8 cellular contexts compared by ENCODE assay signal in genomic region chr6:27604986-27605385, GRCh38.
DNase-seq lines count a peak whose midpoint lies in the region; ATAC-seq and TF ChIP-seq lines count a peak whose summit lies in the region.

No MANE protein-coding gene starts in this region.

- intact Hi-C loops in activated CD4-positive, alpha-beta memory T cell treated with anti-CD3 and anti-CD28 coated beads for 36 hours (cut with micrococcal nuclease) = loop anchor here (5.0 to 10.0 kb wide), 3 partner anchors 67 to 440 kb away; partner anchors contain the start of gene POM121L2
- intact Hi-C loops in uterus (cut with DNase I; ENCODE audit: low total_unique reads) = no loop called here
- intact Hi-C loops in right cardiac atrium (cut with DNase I) = no loop called here

- WGBS in right cardiac atrium = 4% methylated on average over 13 of the region's 13 CpGs

- CTCF ChIA-PET in activated CD4-positive, alpha-beta memory T cell treated with anti-CD3 and anti-CD28 coated beads, Interleukin-2, amount 10 ng/mL, durations not matched to agents 7 days and 5 days (lab: Charles Lee) = interaction anchor here (0.8 to 1.8 kb wide), 2 partner anchors 167 to 417 kb away, joined by 3 read pairs; no protein-coding TSS in a partner anchor
- CTCF ChIA-PET in activated CD4-positive, alpha-beta memory T cell treated with anti-CD3 and anti-CD28 coated beads for 36 hours (lab: Charles Lee) = interaction anchor here (0.8 kb wide), 1 partner anchor 147 kb away, joined by 4 read pairs; no protein-coding TSS in a partner anchor

- no peak overlapping the region for H3K9ac ChIP-seq in skeletal muscle satellite cell (ENCODE audit: low read depth, low read length)

- TF ChIP-seq CTCF in epithelial cell of esophagus (IDR thresholded peaks at IDR 0.05; ENCODE audit: insufficient read depth, low read depth, low read length, missing control alignments) = no peak
- TF ChIP-seq CTCF in uterus (IDR thresholded peaks at IDR 0.05) = no peak

- H3K36me3 Mint-ChIP-seq in activated CD4-positive, alpha-beta memory T cell treated with anti-CD3 and anti-CD28 coated beads, Interleukin-2, amount 10 ng/mL, durations not matched to agents 7 days and 5 days (ENCODE audit: low read depth) = peaks cover 4% of the 10 kb centered on the region
- peaks cover 3% of the 10 kb centered on the region for H3K36me3 Mint-ChIP-seq in activated CD4-positive, alpha-beta memory T cell treated with anti-CD3 and anti-CD28 coated beads for 36 hours

- peaks cover 7% of the 10 kb centered on the region for H3K9me3 Mint-ChIP-seq in activated CD4-positive, alpha-beta memory T cell treated with anti-CD3 and anti-CD28 coated beads, Interleukin-2, amount 10 ng/mL, durations not matched to agents 7 days and 5 days
- H3K9me3 Mint-ChIP-seq in activated CD4-positive, alpha-beta memory T cell treated with anti-CD3 and anti-CD28 coated beads for 36 hours = peaks cover 2% of the 10 kb centered on the region

- peak overlapping the region; percentile 86 for H3K4me2 ChIP-seq in skeletal muscle satellite cell (ENCODE audit: low read length)

- peaks cover 36% of the 10 kb centered on the region for H3K27me3 Mint-ChIP-seq in activated CD4-positive, alpha-beta memory T cell treated with anti-CD3 and anti-CD28 coated beads, Interleukin-2, amount 10 ng/mL, durations not matched to agents 7 days and 5 days
- peaks cover 46% of the 10 kb centered on the region for H3K27me3 Mint-ChIP-seq in activated CD4-positive, alpha-beta memory T cell treated with anti-CD3 and anti-CD28 coated beads for 36 hours

- H3K9me3 ChIP-seq in skeletal muscle satellite cell (replicated peaks; ENCODE audit: low read length) (no peaks in the 10 kb centered on the region), uterus (no peaks in the 10 kb centered on the region), right cardiac atrium (ENCODE audit: control insufficient read depth, low read length) (peaks cover 3% of the 10 kb centered on the region)

- no peak for DNase-seq in activated CD4-positive, alpha-beta memory T cell treated with anti-CD3 and anti-CD28 coated beads, Interleukin-2, amount 10 ng/mL, durations not matched to agents 7 days and 5 days
- DNase-seq in activated CD4-positive, alpha-beta memory T cell treated with anti-CD3 and anti-CD28 coated beads for 36 hours = no peak
- DNase-seq in RKO (ENCODE audit: low spot score) = peak; percentile 69
- no peak for DNase-seq in epithelial cell of esophagus (ENCODE audit: low read depth)
- DNase-seq in uterus = no peak
- no peak for DNase-seq in COR-L47 (lab: John Stamatoyannopoulos, UW)
- no peak for DNase-seq in right cardiac atrium

- H3K4me1 ChIP-seq in skeletal muscle satellite cell (ENCODE audit: control insufficient read depth, insufficient read depth, low read length) = no peaks in the 10 kb centered on the region
- H3K4me1 ChIP-seq in uterus = no peaks in the 10 kb centered on the region
- H3K4me1 ChIP-seq in right cardiac atrium (ENCODE audit: control insufficient read depth, insufficient read depth, low read length) = no peaks in the 10 kb centered on the region

- H3K4me3 ChIP-seq in epithelial cell of esophagus (ENCODE audit: low read length) (peak overlapping the region; percentile 49), skeletal muscle satellite cell (ENCODE audit: low read length) (peak overlapping the region; percentile 62), uterus (no peak overlapping the region), right cardiac atrium (ENCODE audit: low read length) (no peak overlapping the region)

- H3K27me3 ChIP-seq in skeletal muscle satellite cell (ENCODE audit: control insufficient read depth, insufficient read depth, low read length) = no peaks in the 10 kb centered on the region
- peaks cover 0 to 35% of the 10 kb centered on the region in 2 donors for H3K27me3 ChIP-seq in uterus
- no peaks in the 10 kb centered on the region for H3K27me3 ChIP-seq in right cardiac atrium (ENCODE audit: control insufficient read depth, insufficient read depth)

- no peak overlapping the region for H3K27ac Mint-ChIP-seq in activated CD4-positive, alpha-beta memory T cell treated with anti-CD3 and anti-CD28 coated beads, Interleukin-2, amount 10 ng/mL, durations not matched to agents 7 days and 5 days
- H3K27ac Mint-ChIP-seq in activated CD4-positive, alpha-beta memory T cell treated with anti-CD3 and anti-CD28 coated beads for 36 hours = no peak overlapping the region

- POLR2A ChIA-PET in activated CD4-positive, alpha-beta memory T cell treated with anti-CD3 and anti-CD28 coated beads, Interleukin-2, amount 10 ng/mL, durations not matched to agents 7 days and 5 days (lab: Charles Lee) = no interaction called here
- POLR2A ChIA-PET in activated CD4-positive, alpha-beta memory T cell treated with anti-CD3 and anti-CD28 coated beads for 36 hours (lab: Charles Lee) = no interaction called here

- no peaks in the 10 kb centered on the region for H3K36me3 ChIP-seq in skeletal muscle satellite cell (ENCODE audit: insufficient read depth, low read length)
- no peaks in the 10 kb centered on the region for H3K36me3 ChIP-seq in uterus

- H3K4me3 Mint-ChIP-seq in activated CD4-positive, alpha-beta memory T cell treated with anti-CD3 and anti-CD28 coated beads, Interleukin-2, amount 10 ng/mL, durations not matched to agents 7 days and 5 days = peak overlapping the region; percentile 40
- H3K4me3 Mint-ChIP-seq in activated CD4-positive, alpha-beta memory T cell treated with anti-CD3 and anti-CD28 coated beads for 36 hours = no peak overlapping the region

- H3K4me1 Mint-ChIP-seq in activated CD4-positive, alpha-beta memory T cell treated with anti-CD3 and anti-CD28 coated beads, Interleukin-2, amount 10 ng/mL, durations not matched to agents 7 days and 5 days = peaks cover 30% of the 10 kb centered on the region
- peaks cover 25% of the 10 kb centered on the region for H3K4me1 Mint-ChIP-seq in activated CD4-positive, alpha-beta memory T cell treated with anti-CD3 and anti-CD28 coated beads for 36 hours (ENCODE audit: low read depth)

- H3K27ac ChIP-seq in uterus (no peak overlapping the region), right cardiac atrium (ENCODE audit: low read length) (no peak overlapping the region)

- no peak for TF ChIP-seq POLR2A in uterus (IDR thresholded peaks at IDR 0.05)

- ATAC-seq in right cardiac atrium = no peak

Comparison
In these comparisons a context has a peak if more than half of its experiments do, and no peak if none do; other contexts are left out.
1. H3K4me3 ChIP-seq: peak in epithelial cell of esophagus (single experiment) and skeletal muscle satellite cell (single experiment); none in uterus (0 of 2) and right cardiac atrium (single experiment).